Comparison of ENCODE assay signal across 1 cellular context in the genomic region with DNA sequence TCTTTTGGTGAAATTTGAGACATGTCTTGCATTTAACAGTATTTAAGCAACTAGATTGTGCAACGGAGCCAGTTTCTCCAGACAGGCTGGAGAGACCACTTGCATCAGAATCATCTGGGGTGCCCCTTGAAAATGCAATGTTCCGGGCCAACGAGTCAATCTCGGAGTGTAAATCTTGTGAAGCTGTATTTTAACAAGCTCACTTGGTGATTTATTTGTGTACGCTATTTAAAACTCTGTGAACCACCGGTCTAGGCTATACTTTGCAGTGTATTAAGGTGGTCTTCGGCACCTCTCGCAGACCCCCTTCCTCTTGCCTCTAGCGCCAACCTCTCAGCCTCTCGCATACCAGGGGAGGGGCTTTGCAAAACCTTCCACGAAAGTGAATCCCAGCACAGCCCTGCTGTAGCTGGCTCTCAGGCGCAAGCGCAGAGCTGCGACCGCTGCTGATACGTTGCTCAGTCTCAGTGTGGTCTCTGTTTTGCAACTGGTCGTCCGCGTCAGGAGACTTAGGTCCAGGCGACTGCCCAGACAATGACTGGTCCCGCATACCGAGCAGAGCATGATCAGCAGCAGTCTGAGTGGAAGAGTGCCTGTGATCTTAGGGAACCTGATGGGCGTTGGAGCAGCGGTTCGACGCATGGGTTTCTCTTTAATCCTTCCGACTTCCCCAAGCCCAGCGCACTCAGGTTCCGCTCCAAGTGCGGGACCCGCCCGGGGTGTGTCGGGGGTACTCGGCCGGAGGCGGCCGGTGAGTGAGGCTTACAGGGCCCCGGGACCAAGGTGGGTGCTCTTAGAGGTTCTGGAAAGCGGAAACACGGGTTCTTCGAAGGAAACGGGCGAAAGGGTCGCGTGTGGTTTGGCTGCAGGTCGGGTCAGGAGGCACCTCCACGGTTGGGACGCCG.
TF ChIP-seq lines count a peak whose summit lies in the region.

TSS of gene ZNF391 (plus strand) at position 467 of the 905 bp plus-strand sequence. CDS start 11,612 bp downstream, outside the sequence.

TF ChIP-seq in A549, 52 proteins besides CTCF, POLR2A, EP300 and RAD21 (continued from another document):
- TF ChIP-seq HMGXB4 (CRISPR knock-in tag; IDR thresholded peaks at IDR 0.05; ENCODE audit: borderline replicate concordance) (no peak), CBX2 (IDR thresholded peaks at IDR 0.05; ENCODE audit: borderline replicate concordance, low read depth) (no peak), MYC (IDR thresholded peaks at IDR 0.05; ENCODE audit: borderline replicate concordance, low read length) (no peak), HOXB5 (CRISPR knock-in tag; IDR thresholded peaks at IDR 0.05) (no peak), CHD2 (IDR thresholded peaks at IDR 0.05; ENCODE audit: low read length, partially characterized antibody) (no peak), POLR2AphosphoS2 (conservative IDR thresholded peaks at IDR 0.05; ENCODE audit: low read length) (no peak), MAFK (IDR thresholded peaks at IDR 0.05; ENCODE audit: partially characterized antibody) (no peak), SREBF2 (IDR thresholded peaks at IDR 0.05) (no peak), RFX5 (IDR thresholded peaks at IDR 0.05) (no peak)
